In genomic region chr11:117256573-117256972, GRCh38 we compare ENCODE assay signal across 23 cellular contexts. TPM values are rescaled to one million over a fixed set of nuclear protein-coding genes. Genes with fewer than 3 reads are reported as not detected.
DNase-seq lines count a peak whose midpoint lies in the region; ATAC-seq and TF ChIP-seq lines count a peak whose summit lies in the region.
"Had no signal": no experiment of that assay in that cellular context is flagged by ENCODE, and none has a peak within 500 bp of the region (broad histone marks: within the 10 kb centered on the region; RNA-seq: fewer than 3 reads in every experiment).

No MANE protein-coding gene starts in this region.

- H3K4me1 ChIP-seq in smooth muscle cell (ENCODE audit: low read depth): peaks cover 5% of the 10 kb centered on the region

- no peak overlapping the region for H3K4me2 ChIP-seq in smooth muscle cell
- H3K4me2 ChIP-seq: BLaER1 treated with 17β-estradiol and CSF1 and Interleukin-3, amounts not matched to agents 10 nM and 100 nM; SK-N-SH had no signal

- TF ChIP-seq CTCF in fibroblast of mammary gland (conservative IDR thresholded peaks at IDR 0.05; ENCODE audit: control insufficient read depth, insufficient read depth, low read depth, low read length) (no peak), smooth muscle cell (IDR thresholded peaks at IDR 0.05; ENCODE audit: borderline replicate concordance, insufficient read depth, poor library complexity, severe bottlenecking) (no peak)

- H3K4me1 Mint-ChIP-seq in activated naive CD8-positive, alpha-beta T cell treated with anti-CD3 and anti-CD28 coated beads, Interleukin-2, amount 50 U/mL, for 24 hours: peaks cover 4% of the 10 kb centered on the region
- peaks cover 2% of the 10 kb centered on the region for H3K4me1 Mint-ChIP-seq in activated naive CD8-positive, alpha-beta T cell treated with anti-CD3 and anti-CD28 coated beads for 36 hours
- H3K4me1 Mint-ChIP-seq: memory B cell, nephron had no signal

- peak; percentile 81 for ATAC-seq in activated naive CD8-positive, alpha-beta T cell treated with anti-CD3 and anti-CD28 coated beads, Interleukin-2, amount 50 U/mL, for 24 hours
- ATAC-seq: activated CD4-positive, CD25-positive, alpha-beta regulatory T cell treated with anti-CD3 and anti-CD28 coated beads, Interleukin-2, amount 50 U/mL, for 24 hours had no signal

- no peak overlapping the region for H2AFZ ChIP-seq in smooth muscle cell (ENCODE audit: low read depth)

- intact Hi-C loops in head of caudate nucleus (cut with DNase I): no loop called here

- peaks cover 9% of the 10 kb centered on the region for H3K36me3 Mint-ChIP-seq in activated naive CD8-positive, alpha-beta T cell treated with anti-CD3 and anti-CD28 coated beads, Interleukin-2, amount 50 U/mL, for 24 hours (ENCODE audit: low read depth)
- H3K36me3 Mint-ChIP-seq in activated naive CD8-positive, alpha-beta T cell treated with anti-CD3 and anti-CD28 coated beads for 36 hours: peaks cover 3% of the 10 kb centered on the region

- no peaks in the 10 kb centered on the region for H3K9me3 ChIP-seq in smooth muscle cell (replicated peaks; ENCODE audit: low read depth)
- H3K9me3 ChIP-seq: BLaER1 treated with 17β-estradiol and CSF1 and Interleukin-3, amounts not matched to agents 10 nM and 100 nM; SK-N-SH had no signal

- no peaks in the 10 kb centered on the region for H3K79me2 ChIP-seq in smooth muscle cell (ENCODE audit: low read depth)

- H3K27ac Mint-ChIP-seq in activated naive CD8-positive, alpha-beta T cell treated with anti-CD3 and anti-CD28 coated beads, Interleukin-2, amount 50 U/mL, for 24 hours: no peak overlapping the region
- no peak overlapping the region for H3K27ac Mint-ChIP-seq in activated naive CD8-positive, alpha-beta T cell treated with anti-CD3 and anti-CD28 coated beads for 36 hours
- H3K27ac Mint-ChIP-seq: activated naive CD8-positive, alpha-beta T cell; memory B cell; progenitor cell of endocrine pancreas had no signal

- no peak for DNase-seq in activated naive CD8-positive, alpha-beta T cell treated with anti-CD3 and anti-CD28 coated beads, Interleukin-2, amount 50 U/mL, for 24 hours
- no peak for DNase-seq in activated naive CD8-positive, alpha-beta T cell treated with anti-CD3 and anti-CD28 coated beads for 36 hours
- DNase-seq in amniotic epithelial cell (ENCODE audit: low read depth): peak; percentile 51
- peak; percentile 85 for DNase-seq in fibroblast of mammary gland (ENCODE audit: low read depth)
- no peak for DNase-seq in smooth muscle cell (lab: John Stamatoyannopoulos, UW; ENCODE audit: unreplicated experiment)
- DNase-seq in NCI-H526 treated with DMSO at 0.1 percent for 48 hours (lab: John Stamatoyannopoulos, UW): no peak
- no peak for DNase-seq in head of caudate nucleus
- DNase-seq in SHP77 (lab: John Stamatoyannopoulos, UW): no peak
- DNase-seq: 8988T; activated CD8-positive, alpha-beta memory T cell treated with anti-CD3 and anti-CD28 coated beads for 24 hours; activated T-cell treated with anti-CD3 and anti-CD28 coated beads, Interleukin-2, amount 50 U/mL, for 72 hours; GDM1; NCI-H187 treated with DMSO at 0.1 percent for 48 hours; NCI-H226; SK-N-SH; stimulated activated CD4-positive, alpha-beta T cell treated with anti-CD3 and anti-CD28 coated beads, Interleukin-2, amount 100 ng/mL, for 24 hours; T-helper 9 cell had no signal

- H3K27me3 ChIP-seq in smooth muscle cell (ENCODE audit: low read depth): no peaks in the 10 kb centered on the region
- H3K27me3 ChIP-seq: BLaER1 treated with 17β-estradiol and CSF1 and Interleukin-3, amounts not matched to agents 10 nM and 100 nM had no signal

- no peaks in the 10 kb centered on the region for H3F3A ChIP-seq in smooth muscle cell (ENCODE audit: low read depth)

- peaks cover 4% of the 10 kb centered on the region for H3K36me3 ChIP-seq in smooth muscle cell (ENCODE audit: low read depth)

- H4K20me1 ChIP-seq in smooth muscle cell (ENCODE audit: low read depth): peaks cover 18% of the 10 kb centered on the region
- H4K20me1 ChIP-seq: BLaER1 treated with 17β-estradiol and CSF1 and Interleukin-3, amounts not matched to agents 10 nM and 100 nM had no signal

- no peaks in the 10 kb centered on the region for H3K9me3 Mint-ChIP-seq in activated naive CD8-positive, alpha-beta T cell treated with anti-CD3 and anti-CD28 coated beads, Interleukin-2, amount 50 U/mL, for 24 hours
- H3K9me3 Mint-ChIP-seq in activated naive CD8-positive, alpha-beta T cell treated with anti-CD3 and anti-CD28 coated beads for 36 hours: no peaks in the 10 kb centered on the region
- H3K9me3 Mint-ChIP-seq: activated T-cell treated with anti-CD3 and anti-CD28 coated beads, Interleukin-2, amount 50 U/mL, for 72 hours; memory B cell; nephron had no signal

- no peak overlapping the region for H3K9ac ChIP-seq in smooth muscle cell (ENCODE audit: low read depth)
- H3K9ac ChIP-seq: BLaER1 treated with 17β-estradiol and CSF1 and Interleukin-3, amounts not matched to agents 10 nM and 100 nM; SK-N-SH had no signal

- H3K4me3 ChIP-seq in fibroblast of mammary gland (ENCODE audit: control insufficient read depth, low read depth, low read length) (no peak overlapping the region), smooth muscle cell (no peak overlapping the region)
- H3K4me3 ChIP-seq: BLaER1 treated with 17β-estradiol and CSF1 and Interleukin-3, amounts not matched to agents 10 nM and 100 nM had no signal

- H3K27me3 Mint-ChIP-seq in activated naive CD8-positive, alpha-beta T cell treated with anti-CD3 and anti-CD28 coated beads, Interleukin-2, amount 50 U/mL, for 24 hours: no peaks in the 10 kb centered on the region
- no peaks in the 10 kb centered on the region for H3K27me3 Mint-ChIP-seq in activated naive CD8-positive, alpha-beta T cell treated with anti-CD3 and anti-CD28 coated beads for 36 hours
- H3K27me3 Mint-ChIP-seq: activated naive CD8-positive, alpha-beta T cell; memory B cell; progenitor cell of endocrine pancreas had no signal

- H3K4me3 Mint-ChIP-seq in activated naive CD8-positive, alpha-beta T cell treated with anti-CD3 and anti-CD28 coated beads, Interleukin-2, amount 50 U/mL, for 24 hours: no peak overlapping the region
- no peak overlapping the region for H3K4me3 Mint-ChIP-seq in activated naive CD8-positive, alpha-beta T cell treated with anti-CD3 and anti-CD28 coated beads for 36 hours
- H3K4me3 Mint-ChIP-seq: activated naive CD8-positive, alpha-beta T cell; activated T-cell treated with anti-CD3 and anti-CD28 coated beads, Interleukin-2, amount 50 U/mL, for 72 hours; memory B cell; nephron had no signal

- peak overlapping the region; percentile 11 for H3K27ac ChIP-seq in smooth muscle cell (ENCODE audit: low read depth)
- H3K27ac ChIP-seq: BLaER1 treated with 17β-estradiol and CSF1 and Interleukin-3, amounts not matched to agents 10 nM and 100 nM had no signal

- 68% methylated on average over 2 of the region's 2 CpGs for WGBS in smooth muscle cell (ENCODE audit: low lambda C conversion rate)

RNA-seq across cellular contexts. Expression of gene RNF214, which starts 24.1 kb away (rescaled TPM):
- total RNA-seq in activated naive CD8-positive, alpha-beta T cell treated with anti-CD3 and anti-CD28 coated beads for 36 hours: 10 to 100 TPM; 16.6 to 17.3 TPM
- 12.6 and 15.8 TPM in 2 replicates for total RNA-seq in smooth muscle cell
- 10.9 and 17.3 TPM in 2 replicates for polyA plus RNA-seq in smooth muscle cell

RNA-seq across cellular contexts. Expression of gene PCSK7, which starts 24.7 kb away (rescaled TPM):
- total RNA-seq in activated naive CD8-positive, alpha-beta T cell treated with anti-CD3 and anti-CD28 coated beads for 36 hours: 10 to 100 TPM; 85.0 to 85.9 TPM
- 20.8 and 36.4 TPM in 2 replicates for total RNA-seq in smooth muscle cell
- 23.5 and 40.7 TPM in 2 replicates for polyA plus RNA-seq in smooth muscle cell

RNA-seq across cellular contexts. Expression of gene BACE1-AS, which starts 34.6 kb away (rescaled TPM):
- 1 to 10 TPM; 3.1 to 3.8 TPM for total RNA-seq in activated naive CD8-positive, alpha-beta T cell treated with anti-CD3 and anti-CD28 coated beads for 36 hours
- total RNA-seq in smooth muscle cell: 3.5 and 6.6 TPM in 2 replicates
- polyA plus RNA-seq in smooth muscle cell: 1.9 and 7.5 TPM in 2 replicates

RNA-seq across cellular contexts. Expression of gene TAGLN, which starts 57.4 kb away (rescaled TPM):
- 1 to 10 TPM; 2.0 TPM for total RNA-seq in activated naive CD8-positive, alpha-beta T cell treated with anti-CD3 and anti-CD28 coated beads for 36 hours
- total RNA-seq in smooth muscle cell: 1,972 and 2,130 TPM in 2 replicates
- polyA plus RNA-seq in smooth muscle cell: 2,069 and 2,250 TPM in 2 replicates

RNA-seq across cellular contexts. Expression of gene BACE1, which starts 59.5 kb away (rescaled TPM):
- 1 to 10 TPM in 1 of 2 experiments, under 1 TPM in 1; 0.90 to 1.2 TPM for total RNA-seq in activated naive CD8-positive, alpha-beta T cell treated with anti-CD3 and anti-CD28 coated beads for 36 hours
- total RNA-seq in smooth muscle cell: 26.6 and 32.4 TPM in 2 replicates
- 17.5 and 22.4 TPM in 2 replicates for polyA plus RNA-seq in smooth muscle cell

Comparison
In these comparisons a context has a peak if more than half of its experiments do, and no peak if none do; other contexts are left out.
1. DNase-seq: peak in amniotic epithelial cell (single experiment) and fibroblast of mammary gland (single experiment); none in activated naive CD8-positive, alpha-beta T cell treated with anti-CD3 and anti-CD28 coated beads, Interleukin-2, amount 50 U/mL, for 24 hours (single experiment), activated naive CD8-positive, alpha-beta T cell treated with anti-CD3 and anti-CD28 coated beads for 36 hours (single experiment), smooth muscle cell (single experiment), NCI-H526 treated with DMSO at 0.1 percent for 48 hours (single experiment), head of caudate nucleus (0 of 42) and SHP77 (0 of 2).